In the genomic region with DNA sequence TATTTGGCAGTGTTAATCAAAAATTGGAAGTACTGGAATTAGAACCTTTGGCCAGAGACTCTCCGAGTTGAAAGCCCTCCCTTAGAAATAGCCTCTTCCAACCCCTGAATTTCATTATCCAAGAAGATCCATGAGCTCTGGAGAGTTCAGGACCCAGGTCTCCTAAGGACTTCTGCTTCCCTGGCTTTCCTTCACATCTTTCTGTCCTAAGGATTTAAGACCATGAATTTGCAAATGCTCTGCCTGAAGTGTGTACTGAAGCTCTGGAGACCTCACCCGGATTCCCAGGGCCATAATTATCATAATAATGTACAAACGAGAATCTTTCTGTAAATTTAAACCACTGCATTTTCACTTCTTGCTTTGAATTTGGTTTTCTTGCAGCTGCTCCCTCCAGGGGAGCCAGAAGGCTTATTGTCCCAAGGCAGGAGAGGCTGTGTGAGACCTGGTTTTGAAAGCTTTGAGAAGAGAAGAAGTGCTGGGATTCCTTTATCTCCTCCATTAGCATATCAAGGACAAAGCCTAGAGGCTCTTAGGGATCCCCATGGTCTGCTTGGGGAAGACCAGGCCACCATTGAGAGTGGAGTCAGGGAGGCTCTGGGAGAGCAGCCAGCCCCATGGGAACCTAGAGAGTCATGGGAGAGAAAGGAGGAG, we compare ENCODE assay signal across 1 cellular context.
TF ChIP-seq lines count a peak whose summit lies in the region.

No MANE protein-coding gene starts in this region.

TF ChIP-seq in WTC11, 78 proteins besides CTCF, POLR2A, EP300 and RAD21 (continued from another document):
- TF ChIP-seq STAT6 (CRISPR knock-in tag; conservative IDR thresholded peaks at IDR 0.05; ENCODE audit: low read depth) = no peak
- TF ChIP-seq FOXP1 (CRISPR knock-in tag; IDR thresholded peaks at IDR 0.05; ENCODE audit: borderline replicate concordance) = no peak
- peak; percentile 92 for TF ChIP-seq ZNF423 (CRISPR knock-in tag; IDR thresholded peaks at IDR 0.05)
- no peak for TF ChIP-seq OVOL2 (CRISPR knock-in tag; IDR thresholded peaks at IDR 0.05; ENCODE audit: borderline replicate concordance)
- TF ChIP-seq, protein P1, sequence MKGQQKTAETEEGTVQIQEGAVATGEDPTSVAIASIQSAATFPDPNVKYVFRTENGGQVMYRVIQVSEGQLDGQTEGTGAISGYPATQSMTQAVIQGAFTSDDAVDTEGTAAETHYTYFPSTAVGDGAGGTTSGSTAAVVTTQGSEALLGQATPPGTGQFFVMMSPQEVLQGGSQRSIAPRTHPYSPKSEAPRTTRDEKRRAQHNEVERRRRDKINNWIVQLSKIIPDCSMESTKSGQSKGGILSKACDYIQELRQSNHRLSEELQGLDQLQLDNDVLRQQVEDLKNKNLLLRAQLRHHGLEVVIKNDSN (CRISPR knock-in tag; IDR thresholded peaks at IDR 0.05) = no peak
- no peak for TF ChIP-seq NR2C2 (CRISPR knock-in tag; IDR thresholded peaks at IDR 0.05)
- TF ChIP-seq, protein P2, sequence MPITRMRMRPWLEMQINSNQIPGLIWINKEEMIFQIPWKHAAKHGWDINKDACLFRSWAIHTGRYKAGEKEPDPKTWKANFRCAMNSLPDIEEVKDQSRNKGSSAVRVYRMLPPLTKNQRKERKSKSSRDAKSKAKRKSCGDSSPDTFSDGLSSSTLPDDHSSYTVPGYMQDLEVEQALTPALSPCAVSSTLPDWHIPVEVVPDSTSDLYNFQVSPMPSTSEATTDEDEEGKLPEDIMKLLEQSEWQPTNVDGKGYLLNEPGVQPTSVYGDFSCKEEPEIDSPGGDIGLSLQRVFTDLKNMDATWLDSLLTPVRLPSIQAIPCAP (CRISPR knock-in tag; IDR thresholded peaks at IDR 0.05) = no peak
- TF ChIP-seq ZNF396 (CRISPR knock-in tag; IDR thresholded peaks at IDR 0.05; ENCODE audit: borderline replicate concordance) = no peak
- no peak for TF ChIP-seq KAT7 (CRISPR knock-in tag; IDR thresholded peaks at IDR 0.05; ENCODE audit: borderline replicate concordance)
- TF ChIP-seq PRRX2 (CRISPR knock-in tag; IDR thresholded peaks at IDR 0.05) = 0 out of 2 replicates have a peak, but pooled peaks have one; percentile 80
- TF ChIP-seq, protein P3, sequence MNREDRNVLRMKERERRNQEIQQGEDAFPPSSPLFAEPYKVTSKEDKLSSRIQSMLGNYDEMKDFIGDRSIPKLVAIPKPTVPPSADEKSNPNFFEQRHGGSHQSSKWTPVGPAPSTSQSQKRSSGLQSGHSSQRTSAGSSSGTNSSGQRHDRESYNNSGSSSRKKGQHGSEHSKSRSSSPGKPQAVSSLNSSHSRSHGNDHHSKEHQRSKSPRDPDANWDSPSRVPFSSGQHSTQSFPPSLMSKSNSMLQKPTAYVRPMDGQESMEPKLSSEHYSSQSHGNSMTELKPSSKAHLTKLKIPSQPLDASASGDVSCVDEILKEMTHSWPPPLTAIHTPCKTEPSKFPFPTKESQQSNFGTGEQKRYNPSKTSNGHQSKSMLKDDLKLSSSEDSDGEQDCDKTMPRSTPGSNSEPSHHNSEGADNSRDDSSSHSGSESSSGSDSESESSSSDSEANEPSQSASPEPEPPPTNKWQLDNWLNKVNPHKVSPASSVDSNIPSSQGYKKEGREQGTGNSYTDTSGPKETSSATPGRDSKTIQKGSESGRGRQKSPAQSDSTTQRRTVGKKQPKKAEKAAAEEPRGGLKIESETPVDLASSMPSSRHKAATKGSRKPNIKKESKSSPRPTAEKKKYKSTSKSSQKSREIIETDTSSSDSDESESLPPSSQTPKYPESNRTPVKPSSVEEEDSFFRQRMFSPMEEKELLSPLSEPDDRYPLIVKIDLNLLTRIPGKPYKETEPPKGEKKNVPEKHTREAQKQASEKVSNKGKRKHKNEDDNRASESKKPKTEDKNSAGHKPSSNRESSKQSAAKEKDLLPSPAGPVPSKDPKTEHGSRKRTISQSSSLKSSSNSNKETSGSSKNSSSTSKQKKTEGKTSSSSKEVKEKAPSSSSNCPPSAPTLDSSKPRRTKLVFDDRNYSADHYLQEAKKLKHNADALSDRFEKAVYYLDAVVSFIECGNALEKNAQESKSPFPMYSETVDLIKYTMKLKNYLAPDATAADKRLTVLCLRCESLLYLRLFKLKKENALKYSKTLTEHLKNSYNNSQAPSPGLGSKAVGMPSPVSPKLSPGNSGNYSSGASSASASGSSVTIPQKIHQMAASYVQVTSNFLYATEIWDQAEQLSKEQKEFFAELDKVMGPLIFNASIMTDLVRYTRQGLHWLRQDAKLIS (CRISPR knock-in tag; IDR thresholded peaks at IDR 0.05; ENCODE audit: borderline replicate concordance) = no peak
- TF ChIP-seq ZNF532 (CRISPR knock-in tag; IDR thresholded peaks at IDR 0.05; ENCODE audit: borderline replicate concordance) = no peak; the same call in 1 of the 2 replicates
- TF ChIP-seq RORB (CRISPR knock-in tag; IDR thresholded peaks at IDR 0.05) = no peak
- TF ChIP-seq ZNF121 (CRISPR knock-in tag; IDR thresholded peaks at IDR 0.05) = no peak
- no peak for TF ChIP-seq CREB1 (CRISPR knock-in tag; IDR thresholded peaks at IDR 0.05)
- TF ChIP-seq, protein P4, sequence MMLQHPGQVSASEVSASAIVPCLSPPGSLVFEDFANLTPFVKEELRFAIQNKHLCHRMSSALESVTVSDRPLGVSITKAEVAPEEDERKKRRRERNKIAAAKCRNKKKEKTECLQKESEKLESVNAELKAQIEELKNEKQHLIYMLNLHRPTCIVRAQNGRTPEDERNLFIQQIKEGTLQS (CRISPR knock-in tag; conservative IDR thresholded peaks at IDR 0.05) = no peak
- TF ChIP-seq, protein P5, sequence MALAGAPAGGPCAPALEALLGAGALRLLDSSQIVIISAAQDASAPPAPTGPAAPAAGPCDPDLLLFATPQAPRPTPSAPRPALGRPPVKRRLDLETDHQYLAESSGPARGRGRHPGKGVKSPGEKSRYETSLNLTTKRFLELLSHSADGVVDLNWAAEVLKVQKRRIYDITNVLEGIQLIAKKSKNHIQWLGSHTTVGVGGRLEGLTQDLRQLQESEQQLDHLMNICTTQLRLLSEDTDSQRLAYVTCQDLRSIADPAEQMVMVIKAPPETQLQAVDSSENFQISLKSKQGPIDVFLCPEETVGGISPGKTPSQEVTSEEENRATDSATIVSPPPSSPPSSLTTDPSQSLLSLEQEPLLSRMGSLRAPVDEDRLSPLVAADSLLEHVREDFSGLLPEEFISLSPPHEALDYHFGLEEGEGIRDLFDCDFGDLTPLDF (CRISPR knock-in tag; IDR thresholded peaks at IDR 0.05) = no peak
- peak; percentile 8; the same call in 1 of the 2 replicates for TF ChIP-seq MXD4 (CRISPR knock-in tag; IDR thresholded peaks at IDR 0.05; ENCODE audit: borderline replicate concordance)
- TF ChIP-seq MYBL2 (CRISPR knock-in tag; IDR thresholded peaks at IDR 0.05) = no peak
- TF ChIP-seq ZNF138 (CRISPR knock-in tag; conservative IDR thresholded peaks at IDR 0.05) = no peak
- TF ChIP-seq ESRRA (CRISPR knock-in tag; IDR thresholded peaks at IDR 0.05; ENCODE audit: borderline replicate concordance) = no peak
- TF ChIP-seq, protein P6, sequence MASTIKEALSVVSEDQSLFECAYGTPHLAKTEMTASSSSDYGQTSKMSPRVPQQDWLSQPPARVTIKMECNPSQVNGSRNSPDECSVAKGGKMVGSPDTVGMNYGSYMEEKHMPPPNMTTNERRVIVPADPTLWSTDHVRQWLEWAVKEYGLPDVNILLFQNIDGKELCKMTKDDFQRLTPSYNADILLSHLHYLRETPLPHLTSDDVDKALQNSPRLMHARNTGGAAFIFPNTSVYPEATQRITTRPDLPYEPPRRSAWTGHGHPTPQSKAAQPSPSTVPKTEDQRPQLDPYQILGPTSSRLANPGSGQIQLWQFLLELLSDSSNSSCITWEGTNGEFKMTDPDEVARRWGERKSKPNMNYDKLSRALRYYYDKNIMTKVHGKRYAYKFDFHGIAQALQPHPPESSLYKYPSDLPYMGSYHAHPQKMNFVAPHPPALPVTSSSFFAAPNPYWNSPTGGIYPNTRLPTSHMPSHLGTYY (CRISPR knock-in tag; IDR thresholded peaks at IDR 0.05) = peak; percentile 79
- no peak for TF ChIP-seq NFYB (CRISPR knock-in tag; conservative IDR thresholded peaks at IDR 0.05; ENCODE audit: low read depth)
- TF ChIP-seq, protein P7, sequence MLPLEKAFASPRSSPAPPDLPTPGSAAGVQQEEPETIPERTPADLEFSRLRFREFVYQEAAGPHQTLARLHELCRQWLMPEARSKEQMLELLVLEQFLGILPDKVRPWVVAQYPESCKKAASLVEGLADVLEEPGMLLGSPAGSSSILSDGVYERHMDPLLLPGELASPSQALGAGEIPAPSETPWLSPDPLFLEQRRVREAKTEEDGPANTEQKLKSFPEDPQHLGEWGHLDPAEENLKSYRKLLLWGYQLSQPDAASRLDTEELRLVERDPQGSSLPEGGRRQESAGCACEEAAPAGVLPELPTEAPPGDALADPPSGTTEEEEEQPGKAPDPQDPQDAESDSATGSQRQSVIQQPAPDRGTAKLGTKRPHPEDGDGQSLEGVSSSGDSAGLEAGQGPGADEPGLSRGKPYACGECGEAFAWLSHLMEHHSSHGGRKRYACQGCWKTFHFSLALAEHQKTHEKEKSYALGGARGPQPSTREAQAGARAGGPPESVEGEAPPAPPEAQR (CRISPR knock-in tag; IDR thresholded peaks at IDR 0.05) = peak; percentile 82; the same call in 1 of the 2 replicates
